In genomic region chr11:65887026-65887722, GRCh38 we compare ENCODE assay signal across 9 cellular contexts. TPM values are rescaled to one million over a fixed set of nuclear protein-coding genes. Genes with fewer than 3 reads are reported as not detected.
A peak's percentile ranks its signal among the peaks of the same experiment; 100 is the strongest.
DNase-seq lines count a peak whose midpoint lies in the region; ATAC-seq, FAIRE-seq and TF ChIP-seq lines count a peak whose summit lies in the region.
"Had no signal": no experiment of that assay in that cellular context is flagged by ENCODE, and none has a peak within 500 bp of the region (broad histone marks: within the 10 kb centered on the region; RNA-seq: fewer than 3 reads in every experiment).

No MANE protein-coding gene starts in this region.

- ATAC-seq in naive B cell (ENCODE audit: low read depth in 2 of 2), result no peak
- ATAC-seq in HG03139 (IDR thresholded peaks at IDR 0.05; ENCODE audit: unreplicated experiment), result no peak
- no peak for ATAC-seq in HG02973 (IDR thresholded peaks at IDR 0.05; ENCODE audit: unreplicated experiment)

- H3K27ac ChIP-seq in Karpas-422 (ENCODE audit: low read length), result peak overlapping the region; percentile 30; the same call in 1 of the 2 replicates
- peak overlapping the region; percentile 95 for H3K27ac ChIP-seq in cingulate gyrus (ENCODE audit: low read depth, low read length)

- peaks cover 5% of the 10 kb centered on the region; the same call in 1 of the 2 replicates for H4K20me1 ChIP-seq in Karpas-422 (ENCODE audit: insufficient read depth, low read depth, low read length)

- H2AFZ ChIP-seq in Karpas-422 (ENCODE audit: low read length), result no peak overlapping the region

- peak overlapping the region; percentile 90 to 98 (median 95) for H3K4me3 Mint-ChIP-seq in naive B cell

- peak overlapping the region; percentile 100 for H3K4me2 ChIP-seq in Karpas-422 (ENCODE audit: low read depth, low read length, poor library complexity, severe bottlenecking)

- H3K79me2 ChIP-seq in Karpas-422 (ENCODE audit: low read length), result peaks cover 35% of the 10 kb centered on the region

- peak overlapping the region; percentile 94 for H3K9ac ChIP-seq in Karpas-422 (ENCODE audit: low read length)

- no peak for FAIRE-seq in frontal cortex (lab: Jason Lieb, UNC)

- POLR2A ChIA-PET in BJ (lab: Charles Lee), result no interaction called here

- DNase-seq in BJ (ENCODE audit: low read depth) (no peak), Karpas-422 (no peak), naive B cell (no peak), frontal cortex (ENCODE audit: low spot score in 2 of 2) (no peak), T-helper 9 cell (no peak)
- DNase-seq: NCI-H345 had no signal

- no peak for TF ChIP-seq CTCF in BJ (IDR thresholded peaks at IDR 0.05; ENCODE audit: insufficient read depth, low read depth, low read length)

- H3K27me3 Mint-ChIP-seq in naive B cell, result no peaks in the 10 kb centered on the region

- CTCF ChIA-PET in BJ (lab: Yijun Ruan, JAX), result interaction anchor here (0.7 to 11.7 kb wide), 16 partner anchors 9 to 176 kb away, joined by 3 to 130 read pairs (median 9); partner anchors contain the start of genes C11orf68, CFL1, CTSW and FOSL1

- H3K4me3 ChIP-seq in BJ (ENCODE audit: low read depth, low read length) (peak overlapping the region; percentile 78), Karpas-422 (ENCODE audit: low read length) (peak overlapping the region; percentile 95)

- H3K36me3 Mint-ChIP-seq in naive B cell, result peaks cover 0 to 4% of the 10 kb centered on the region in 2 donors

- H3K27me3 ChIP-seq in BJ (ENCODE audit: control insufficient read depth, insufficient read depth, low read length) (no peaks in the 10 kb centered on the region), Karpas-422 (ENCODE audit: low read length) (no peaks in the 10 kb centered on the region)

- H3K4me1 Mint-ChIP-seq in naive B cell, result peaks cover 49 to 69% (median 67%) of the 10 kb centered on the region in 3 donors

- no peaks in the 10 kb centered on the region for H3K9me3 ChIP-seq in Karpas-422 (ENCODE audit: low read length)

- peak overlapping the region; percentile 24 to 100 (median 86) for H3K27ac Mint-ChIP-seq in naive B cell

- peaks cover 55% of the 10 kb centered on the region for H3K4me1 ChIP-seq in Karpas-422 (ENCODE audit: low read length)

- H3K9me3 Mint-ChIP-seq in naive B cell, result no peaks in the 10 kb centered on the region

- H3K36me3 ChIP-seq in BJ (ENCODE audit: control insufficient read depth, insufficient read depth, low read length), result peaks cover 26% of the 10 kb centered on the region
- peaks cover 25% of the 10 kb centered on the region for H3K36me3 ChIP-seq in Karpas-422 (ENCODE audit: insufficient read depth, low read length)

- no peaks in the 10 kb centered on the region for H3K9me2 ChIP-seq in Karpas-422 (replicated peaks; ENCODE audit: insufficient read depth, low read length)

RNA-seq across cellular contexts. Expression of gene FIBP, which starts 1.1 kb away (rescaled TPM):
- polyA plus RNA-seq in BJ (2011; rRNA removed) (136 and 199 TPM in 2 replicates), naive B cell (ENCODE audit: low read depth in 6 of 6) (100 to 1,000 TPM in 4 of 6 donors, 10 to 100 TPM in 2; 91.2 to 191 (median 107) TPM)
- polyA minus RNA-seq in BJ (2011; rRNA and poly(A)+ RNA removed), result 99.3 and 128 TPM in 2 replicates
- 207 and 248 TPM in 2 replicates for total RNA-seq in Karpas-422 (2014; rRNA removed; shearing (Covaris generic); ENCODE audit: low replicate concordance)
- total RNA-seq in frontal cortex, result 154 TPM

RNA-seq across cellular contexts. Expression of gene CCDC85B, which starts 3.3 kb away (rescaled TPM):
- polyA plus RNA-seq in BJ (2011; rRNA removed) (23.7 and 33.4 TPM in 2 replicates), naive B cell (ENCODE audit: low read depth in 6 of 6) (10 to 100 TPM; 22.4 to 62.8 (median 45.3) TPM)
- polyA minus RNA-seq in BJ (2011; rRNA and poly(A)+ RNA removed), result 2.7 and 3.3 TPM in 2 replicates
- 21.3 and 56.7 TPM in 2 replicates for total RNA-seq in Karpas-422 (2014; rRNA removed; shearing (Covaris generic); ENCODE audit: low replicate concordance)
- total RNA-seq in frontal cortex, result 12.2 TPM

RNA-seq across cellular contexts. Expression of gene CTSW, which starts 7.5 kb away (rescaled TPM):
- 0.15 and 0.21 TPM in 2 replicates for polyA plus RNA-seq in BJ (2011; rRNA removed)
- polyA minus RNA-seq in BJ (2011; rRNA and poly(A)+ RNA removed), result not detected in 2 replicates
- total RNA-seq in Karpas-422 (2014; rRNA removed; shearing (Covaris generic); ENCODE audit: low replicate concordance), result not detected in 2 replicates
- polyA plus RNA-seq in naive B cell (ENCODE audit: low read depth in 6 of 6), result 1 to 10 TPM in 5 of 6 donors, under 1 TPM in 1; 0.68 to 7.2 (median 3.0) TPM
- not detected for total RNA-seq in frontal cortex

RNA-seq across cellular contexts. Expression of gene FOSL1, which starts 13.0 kb away (rescaled TPM):
- polyA plus RNA-seq in BJ (2011; rRNA removed), result 8.2 and 10.3 TPM in 2 replicates
- polyA minus RNA-seq in BJ (2011; rRNA and poly(A)+ RNA removed), result 9.4 and 15.9 TPM in 2 replicates
- not detected in 2 replicates for total RNA-seq in Karpas-422 (2014; rRNA removed; shearing (Covaris generic); ENCODE audit: low replicate concordance)
- polyA plus RNA-seq in naive B cell (ENCODE audit: low read depth in 6 of 6), result under 1 TPM in 3 of 6 donors, not detected in 3; 0.25 to 0.34 (median 0.27) TPM
- total RNA-seq in frontal cortex, result not detected

RNA-seq across cellular contexts. Expression of gene EFEMP2, which starts 14.6 kb away (rescaled TPM):
- polyA plus RNA-seq in BJ (2011; rRNA removed), result 258 and 497 TPM in 2 replicates
- 129 and 140 TPM in 2 replicates for polyA minus RNA-seq in BJ (2011; rRNA and poly(A)+ RNA removed)
- 1.3 and 2.6 TPM in 2 replicates for total RNA-seq in Karpas-422 (2014; rRNA removed; shearing (Covaris generic); ENCODE audit: low replicate concordance)
- polyA plus RNA-seq in naive B cell (ENCODE audit: low read depth in 6 of 6), result 1 to 10 TPM in 2 of 6 donors, under 1 TPM in 1, not detected in 3; 0.29 to 1.5 (median 1.1) TPM
- 13.0 TPM for total RNA-seq in frontal cortex
